Comparison of ENCODE assay signal across 8 cellular contexts in the genomic region with DNA sequence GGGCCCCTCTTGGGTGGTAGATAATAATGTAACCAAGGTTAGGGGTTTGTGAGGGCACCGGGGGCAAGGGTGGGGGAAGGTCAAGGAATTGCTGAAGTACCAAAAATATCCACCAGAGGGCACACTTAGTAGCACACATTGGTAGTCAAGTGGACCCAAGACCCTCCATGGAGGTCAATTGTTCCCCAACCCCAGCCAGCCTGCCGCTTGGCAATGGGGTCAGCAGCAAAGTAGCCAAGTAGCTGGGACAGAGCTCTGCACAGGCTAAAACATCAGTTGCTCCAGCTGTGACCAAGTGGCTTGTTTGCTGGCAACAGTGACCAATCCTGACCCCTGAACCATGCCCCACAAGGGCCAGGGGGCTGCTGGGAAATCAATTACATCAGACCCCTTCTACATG.
DNase-seq lines count a peak whose midpoint lies in the region; ATAC-seq and TF ChIP-seq lines count a peak whose summit lies in the region.

No MANE protein-coding gene starts in this region.

- no peak for TF ChIP-seq POLR2A in body of pancreas (IDR thresholded peaks at IDR 0.05)

- intact Hi-C loops in body of pancreas (cut with DNase I), result loop anchor here (5.0 kb wide), 2 partner anchors 169 to 184 kb away; no protein-coding TSS in a partner anchor

- peak; percentile 58 to 80 (median 69) for TF ChIP-seq CTCF in body of pancreas (IDR thresholded peaks at IDR 0.05)

- H3K9me3 ChIP-seq in body of pancreas, result no peaks in the 10 kb centered on the region

- no peaks in the 10 kb centered on the region for H3K36me3 ChIP-seq in body of pancreas (replicated peaks in 1 of 2; ENCODE audit: insufficient read depth in 1 of 2, low read depth in 2 of 2)

- H3K4me1 ChIP-seq in body of pancreas, result no peaks in the 10 kb centered on the region

- ATAC-seq in body of pancreas, result peak; percentile 15
- ATAC-seq in GM18502 (IDR thresholded peaks at IDR 0.05; ENCODE audit: poor library complexity, unreplicated experiment), result no peak

- H3K4me3 ChIP-seq in body of pancreas, result no peak overlapping the region

- H3K27ac ChIP-seq in body of pancreas, result no peak overlapping the region

- no peaks in the 10 kb centered on the region for H3K27me3 ChIP-seq in body of pancreas

- DNase-seq in DMS 273 (lab: John Stamatoyannopoulos, UW; ENCODE audit: unreplicated experiment) (peak; percentile 82), DMS 273 treated with DMSO at 0.1 percent for 48 hours (lab: John Stamatoyannopoulos, UW) (no peak), HCEC 1CT (peak; percentile 9), SKM-1 (lab: John Stamatoyannopoulos, UW; ENCODE audit: unreplicated experiment) (peak; percentile 1), body of pancreas (peak; percentile 22 to 37 (median 26)), islet precursor cell (peak; percentile 65)
- peak in 2 of 3 donors; percentile 21 to 27 for DNase-seq in stimulated activated CD4-positive, alpha-beta T cell treated with anti-CD3 and anti-CD28 coated beads, TNF-alpha, amount 100 ng/mL, for 48 hours (ENCODE audit: low read depth in 3 of 3)

- 32 to 38% methylated on average over 2 of the region's 2 CpGs for WGBS in body of pancreas, 2 donors
